Comparison of ENCODE assay signal across 20 cellular contexts in genomic region chr6:3524461-3524860, GRCh38.
"Had no signal": no experiment of that assay in that cellular context is flagged by ENCODE, and none has a peak within 500 bp of the region (broad histone marks: within the 10 kb centered on the region; RNA-seq: fewer than 3 reads in every experiment).

No MANE protein-coding gene starts in this region.

- H3K4me3 Mint-ChIP-seq: memory B cell; natural killer cell; stimulated activated memory B cell treated with anti-CD40 and anti-IgM and Interleukin-4, amounts not matched to agents 10 μg/mL and 1 μg/mL and 100 μg/mL, for 72 hours had no signal

- H3K9me3 ChIP-seq: gastrocnemius medialis, neutrophil, pancreas, right lobe of liver, thoracic aorta had no signal

- H3K4me3 ChIP-seq: dorsolateral prefrontal cortex, gastrocnemius medialis, heart left ventricle, hepatocyte, lung, pancreas, right lobe of liver, thoracic aorta, tibial nerve, upper lobe of left lung had no signal

- H3K9me3 Mint-ChIP-seq: memory B cell; natural killer cell; stimulated activated memory B cell treated with anti-CD40 and anti-IgM and Interleukin-4, amounts not matched to agents 10 μg/mL and 1 μg/mL and 100 μg/mL, for 72 hours had no signal

- H3K4me1 Mint-ChIP-seq: memory B cell; natural killer cell; stimulated activated memory B cell treated with anti-CD40 and anti-IgM and Interleukin-4, amounts not matched to agents 10 μg/mL and 1 μg/mL and 100 μg/mL, for 72 hours had no signal

- H3K36me3 ChIP-seq: gastrocnemius medialis, heart left ventricle, neutrophil, pancreas, right lobe of liver, thoracic aorta, tibial nerve, upper lobe of left lung had no signal

- H3K27ac Mint-ChIP-seq: memory B cell; natural killer cell; stimulated activated memory B cell treated with anti-CD40 and anti-IgM and Interleukin-4, amounts not matched to agents 10 μg/mL and 1 μg/mL and 100 μg/mL, for 72 hours had no signal

- DNase-seq: dorsolateral prefrontal cortex; effector CD4-positive, alpha-beta T cell; gastrocnemius medialis; heart left ventricle; kidney; natural killer cell; pancreas; right lobe of liver; stimulated activated CD4-positive, alpha-beta T cell treated with anti-CD3 and anti-CD28 coated beads, Interleukin-4, amount 100 ng/mL, for 4 hours; stimulated activated naive CD8-positive, alpha-beta T cell treated with anti-CD3 and anti-CD28 coated beads, Interleukin-15, Interleukin-2, amounts not matched to agents 100 U/mL and 50 U/mL, for 24 hours; substantia nigra; upper lobe of left lung had no signal

- H3K4me1 ChIP-seq: gastrocnemius medialis, heart left ventricle, pancreas, right lobe of liver, tibial nerve, upper lobe of left lung had no signal

- H3K36me3 Mint-ChIP-seq: memory B cell; natural killer cell; stimulated activated memory B cell treated with anti-CD40 and anti-IgM and Interleukin-4, amounts not matched to agents 10 μg/mL and 1 μg/mL and 100 μg/mL, for 72 hours had no signal

- ATAC-seq: gastrocnemius medialis; heart left ventricle; left lobe of liver; natural killer cell; pancreas; right lobe of liver; stimulated activated memory B cell treated with anti-CD40 and anti-IgM and Interleukin-4, amounts not matched to agents 10 μg/mL and 1 μg/mL and 100 μg/mL, for 72 hours; stimulated activated naive CD8-positive, alpha-beta T cell treated with anti-CD3 and anti-CD28 coated beads, Interleukin-15, Interleukin-2, amounts not matched to agents 100 U/mL and 50 U/mL, for 24 hours had no signal

- H3K27me3 ChIP-seq: dorsolateral prefrontal cortex, hepatocyte, pancreas, right lobe of liver, upper lobe of left lung had no signal
